ENCODE assay signal across 12 cellular contexts in the genomic region with DNA sequence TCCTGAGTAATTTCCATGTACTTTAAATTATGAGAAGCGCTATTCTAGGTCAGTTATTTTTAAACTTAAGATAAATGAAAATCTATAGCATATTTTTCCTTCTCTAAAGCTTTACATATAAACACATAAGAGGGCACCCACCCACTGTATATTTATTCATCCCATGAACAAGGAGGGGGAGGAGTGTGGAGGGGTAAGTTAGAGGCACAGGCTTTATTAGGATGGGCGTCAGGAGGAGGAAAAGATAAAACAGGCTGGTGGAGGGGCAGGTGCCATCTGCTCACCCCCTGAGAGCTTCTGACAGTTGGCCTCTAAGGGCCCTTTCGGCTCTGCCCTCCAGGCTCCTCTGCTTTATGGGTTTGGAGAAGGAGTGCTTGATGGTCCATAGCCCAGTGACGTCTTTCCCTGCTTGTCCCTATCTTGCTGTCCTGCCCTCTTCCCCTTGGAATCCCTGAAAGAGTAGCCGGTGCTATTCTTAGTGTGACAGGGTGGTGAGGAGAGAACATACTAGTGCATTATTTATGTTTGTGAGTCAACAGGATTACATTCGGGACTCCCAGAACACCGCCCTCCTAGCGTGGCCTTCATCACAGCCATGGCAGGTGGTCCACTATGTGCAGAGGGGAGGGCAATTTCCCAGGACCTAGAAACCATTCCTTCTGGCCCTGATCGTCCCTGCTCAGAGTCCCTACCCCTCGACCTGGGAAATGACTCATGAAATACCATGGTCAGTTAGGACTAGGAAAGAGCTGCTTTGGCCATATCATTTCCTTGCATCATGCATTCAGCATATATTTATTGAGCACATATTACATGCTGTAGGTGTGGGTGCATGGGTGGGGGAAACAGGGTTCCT. TPM values are rescaled to one million over a fixed set of nuclear protein-coding genes. Genes with fewer than 3 reads are reported as not detected.
A peak's percentile ranks its signal among the peaks of the same experiment; 100 is the strongest.
DNase-seq lines count a peak whose midpoint lies in the region; ATAC-seq and TF ChIP-seq lines count a peak whose summit lies in the region.
"Had no signal": no experiment of that assay in that cellular context is flagged by ENCODE, and none has a peak within 500 bp of the region (broad histone marks: within the 10 kb centered on the region; RNA-seq: fewer than 3 reads in every experiment).

No MANE protein-coding gene starts in this region.

- H3K9me3 ChIP-seq in mesodermal cell (ENCODE audit: control insufficient read depth, low read length) (no peaks in the 10 kb centered on the region), colonic mucosa (no peaks in the 10 kb centered on the region)

- intact Hi-C loops in colonic mucosa (cut with DNase I) = no loop called here

- DNase-seq in AG10803 (ENCODE audit: low read depth) (peak; percentile 52), NCI-H2171 treated with DMSO at 0.1 percent for 48 hours (lab: John Stamatoyannopoulos, UW) (peak; percentile 77), DMS114 treated with DMSO at 0.1 percent for 48 hours (lab: John Stamatoyannopoulos, UW; ENCODE audit: unreplicated experiment) (no peak), colonic mucosa (no peak)
- DNase-seq in stimulated activated CD4-positive, alpha-beta T cell treated with anti-CD3 and anti-CD28 coated beads, Interleukin-4, amount 100 ng/mL, for 24 hours = no peak
- DNase-seq: ACHN, endodermal cell, hippocampal formation, midbrain had no signal

- no peak for ATAC-seq in HG03025 (IDR thresholded peaks at IDR 0.05; ENCODE audit: low FRiP score, unreplicated experiment)

- H3K27me3 ChIP-seq in colonic mucosa = no peaks in the 10 kb centered on the region

- no peak overlapping the region for H3K9ac ChIP-seq in colonic mucosa (ENCODE audit: low read depth in 2 of 2, low read length in 2 of 2)

- H3K4me3 ChIP-seq in AG10803 (ENCODE audit: low read length) (no peak overlapping the region), mesodermal cell (ENCODE audit: extremely low read depth, insufficient read depth, low read length, poor library complexity, severe bottlenecking) (no peak overlapping the region), colonic mucosa (no peak overlapping the region)

- TF ChIP-seq CTCF in AG10803 (conservative IDR thresholded peaks at IDR 0.05; ENCODE audit: low read length) = no peak
- no peak for TF ChIP-seq CTCF in colonic mucosa (IDR thresholded peaks at IDR 0.05)

- H3K36me3 ChIP-seq in mesodermal cell (ENCODE audit: control insufficient read depth, insufficient read depth, low read length) (no peaks in the 10 kb centered on the region), colonic mucosa (no peaks in the 10 kb centered on the region)

- H3K27ac ChIP-seq in cingulate gyrus (ENCODE audit: low read depth, low read length) = peak overlapping the region; percentile 24
- H3K27ac ChIP-seq in mesodermal cell (ENCODE audit: low read depth, low read length, severe bottlenecking) = peak overlapping the region; percentile 41
- H3K27ac ChIP-seq in colonic mucosa = no peak overlapping the region

- WGBS in mesodermal cell (ENCODE audit: insufficient coverage in 2 of 2), 2 experiments = 64 to 68% methylated on average over 6 of the region's 10 CpGs

- peaks cover 42% of the 10 kb centered on the region for H3K4me1 ChIP-seq in mesodermal cell (ENCODE audit: control insufficient read depth, insufficient read depth, low read length, poor library complexity, severe bottlenecking)
- H3K4me1 ChIP-seq in colonic mucosa = no peaks in the 10 kb centered on the region

RNA-seq across cellular contexts. Expression of gene SYNPO, which starts 7.9 kb away (rescaled TPM):
- polyA plus RNA-seq in mesodermal cell (2013, experiment 1 of 2) = 21.2 TPM
- 23.4 TPM for polyA plus RNA-seq in mesodermal cell (2013, experiment 2 of 2)
- total RNA-seq in colonic mucosa = 10 to 100 TPM; 32.4 to 62.9 TPM

RNA-seq across cellular contexts. Expression of gene MYOZ3, which starts 28.5 kb away (rescaled TPM):
- 11.8 TPM for polyA plus RNA-seq in mesodermal cell (2013, experiment 1 of 2)
- polyA plus RNA-seq in mesodermal cell (2013, experiment 2 of 2) = 10.2 TPM
- under 1 TPM; 0.12 to 0.32 TPM for total RNA-seq in colonic mucosa

Comparison
In these comparisons a context has a peak if more than half of its experiments do, and no peak if none do; other contexts are left out.
1. DNase-seq: peak in AG10803 (single experiment) and NCI-H2171 treated with DMSO at 0.1 percent for 48 hours (single experiment); none in DMS114 treated with DMSO at 0.1 percent for 48 hours (single experiment), colonic mucosa (single experiment) and stimulated activated CD4-positive, alpha-beta T cell treated with anti-CD3 and anti-CD28 coated beads, Interleukin-4, amount 100 ng/mL, for 24 hours (single experiment).